ENCODE assay signal across 18 cellular contexts in genomic region chr12:96495155-96495554, GRCh38. TPM values are rescaled to one million over a fixed set of nuclear protein-coding genes. Genes with fewer than 3 reads are reported as not detected.
"Had no signal": no experiment of that assay in that cellular context is flagged by ENCODE, and none has a peak within 500 bp of the region (broad histone marks: within the 10 kb centered on the region; RNA-seq: fewer than 3 reads in every experiment).

No MANE protein-coding gene starts in this region.

- H3K4me3 ChIP-seq: ascending aorta, cardiac muscle cell, esophagus squamous epithelium, psoas muscle, sigmoid colon, stomach, thoracic aorta had no signal

- H3K9me3 Mint-ChIP-seq: nephron progenitor cell had no signal

- H3K4me3 Mint-ChIP-seq: activated CD4-positive, alpha-beta T cell treated with anti-CD3 and anti-CD28 coated beads for 36 hours; nephron progenitor cell had no signal

- H3K4me1 ChIP-seq: ascending aorta, psoas muscle, stomach had no signal

- H3K27me3 Mint-ChIP-seq: activated CD4-positive, alpha-beta T cell treated with anti-CD3 and anti-CD28 coated beads for 36 hours had no signal

- H3K27me3 ChIP-seq: ascending aorta, esophagus squamous epithelium, foreskin keratinocyte, sigmoid colon, stomach had no signal

- ATAC-seq: activated CD4-positive, alpha-beta T cell treated with anti-CD3 and anti-CD28 coated beads for 36 hours; foreskin keratinocyte; left colon; psoas muscle had no signal

- DNase-seq: activated CD4-positive, alpha-beta memory T cell treated with anti-CD3 and anti-CD28 coated beads, Interleukin-2, amount 10 ng/mL, durations not matched to agents 7 days and 5 days; activated CD4-positive, alpha-beta T cell treated with anti-CD3 and anti-CD28 coated beads for 36 hours; activated CD8-positive, alpha-beta memory T cell treated with anti-CD3 and anti-CD28 coated beads, Interleukin-2, amount 50 U/mL, for 48 hours; activated naive CD4-positive, alpha-beta T cell; esophagus squamous epithelium; foreskin keratinocyte; head of caudate nucleus; left colon; mesenchymal stem cell; nephron progenitor cell; psoas muscle; sigmoid colon; stimulated activated CD4-positive, alpha-beta T cell treated with anti-CD3 and anti-CD28 coated beads, Interleukin-4, amount 100 ng/mL, for 1 hour; stimulated activated CD8-positive, alpha-beta memory T cell treated with anti-CD3 and anti-CD28 coated beads, Interleukin-4, amount 100 ng/mL, for 48 hours; stomach had no signal

- H3K27ac ChIP-seq: ascending aorta, cardiac muscle cell, esophagus squamous epithelium, foreskin keratinocyte, psoas muscle, sigmoid colon, thoracic aorta had no signal

- H3K36me3 ChIP-seq: ascending aorta, cardiac muscle cell, esophagus squamous epithelium, sigmoid colon, stomach, thoracic aorta had no signal

- H3K27ac Mint-ChIP-seq: activated CD4-positive, alpha-beta memory T cell treated with anti-CD3 and anti-CD28 coated beads, Interleukin-2, amount 10 ng/mL, durations not matched to agents 7 days and 5 days; activated CD4-positive, alpha-beta T cell treated with anti-CD3 and anti-CD28 coated beads for 36 hours; nephron progenitor cell had no signal

RNA-seq across cellular contexts. Expression of gene CFAP54, which starts 5.8 kb away (rescaled TPM):
- total RNA-seq: ascending aorta had no signal
